In the genomic region with DNA sequence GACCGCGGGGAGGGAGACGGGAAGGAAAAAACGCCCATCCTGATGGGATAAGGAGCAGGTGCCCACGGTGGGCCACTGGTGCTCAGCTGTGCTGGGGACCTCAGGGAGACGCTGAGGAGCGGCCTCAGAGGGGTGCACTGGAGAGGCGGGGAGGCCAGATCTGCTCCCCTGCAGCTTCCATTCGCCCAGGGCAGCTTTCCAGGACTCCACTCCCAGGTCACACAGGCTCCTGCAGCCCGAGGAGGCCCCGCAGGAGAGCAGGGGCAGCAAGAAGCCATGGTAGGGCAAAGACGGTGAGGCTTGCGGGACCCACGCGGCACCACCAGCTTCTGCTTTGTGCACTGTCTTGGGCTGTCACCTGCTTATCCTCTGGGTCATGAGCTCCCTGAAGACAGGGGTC, we compare ENCODE assay signal across 29 cellular contexts.
"Had no signal": no experiment of that assay in that cellular context is flagged by ENCODE, and none has a peak within 500 bp of the region (broad histone marks: within the 10 kb centered on the region; RNA-seq: fewer than 3 reads in every experiment).

No MANE protein-coding gene starts in this region.

- H3K9me3 ChIP-seq: pancreas, prostate gland, right lobe of liver, sigmoid colon, suprapubic skin, testis, transverse colon, upper lobe of right lung, uterus had no signal

- H3K4me3 Mint-ChIP-seq: naive B cell; naive thymus-derived CD8-positive, alpha-beta T cell; natural killer cell treated with Interleukin-12 subunit alpha and Interleukin-12 subunit beta and Interleukin-15 and Interleukin-18, amount 100 ng/mL, for 72 hours; nephron progenitor cell; neural crest cell; stimulated activated effector memory CD8-positive, alpha-beta T cell treated with anti-CD3 and anti-CD28 coated beads, Interleukin-12 subunit alpha, Interleukin-12 subunit beta, amount 100 ng/mL, for 72 hours; stimulated activated naive CD8-positive, alpha-beta T cell treated with anti-CD3 and anti-CD28 coated beads, Interleukin-15, amount 100 ng/mL, for 72 hours; type B pancreatic cell had no signal

- H3K27me3 ChIP-seq: pancreas, right lobe of liver, sigmoid colon, testis, uterus had no signal

- H3K4me3 ChIP-seq: pancreas, prostate gland, right lobe of liver, sigmoid colon, suprapubic skin, testis, tibial artery, transverse colon, upper lobe of right lung, uterus had no signal

- ATAC-seq: naive thymus-derived CD8-positive, alpha-beta T cell; pancreas; right cardiac atrium; stimulated activated effector memory CD8-positive, alpha-beta T cell treated with anti-CD3 and anti-CD28 coated beads, Interleukin-12 subunit alpha, Interleukin-12 subunit beta, amount 100 ng/mL, for 72 hours; stimulated activated naive CD8-positive, alpha-beta T cell treated with anti-CD3 and anti-CD28 coated beads, Interleukin-15, amount 100 ng/mL, for 72 hours; stimulated activated naive CD8-positive, alpha-beta T cell treated with anti-CD3 and anti-CD28 coated beads, Interleukin-15, Interleukin-2, amounts not matched to agents 100 U/mL and 50 U/mL, for 24 hours; upper lobe of right lung had no signal

- H3K9me3 Mint-ChIP-seq: natural killer cell treated with Interleukin-12 subunit alpha and Interleukin-12 subunit beta and Interleukin-15 and Interleukin-18, amount 100 ng/mL, for 72 hours; neural crest cell; stimulated activated effector memory CD8-positive, alpha-beta T cell treated with anti-CD3 and anti-CD28 coated beads, Interleukin-12 subunit alpha, Interleukin-12 subunit beta, amount 100 ng/mL, for 72 hours; type B pancreatic cell had no signal

- H3K27ac ChIP-seq: pancreas, prostate gland, right lobe of liver, sigmoid colon, suprapubic skin, testis, tibial artery, transverse colon, upper lobe of right lung, uterus had no signal

- H3K27ac Mint-ChIP-seq: naive B cell; natural killer cell treated with Interleukin-12 subunit alpha and Interleukin-12 subunit beta and Interleukin-15 and Interleukin-18, amount 100 ng/mL, for 72 hours; nephron progenitor cell; stimulated activated effector memory CD8-positive, alpha-beta T cell treated with anti-CD3 and anti-CD28 coated beads, Interleukin-12 subunit alpha, Interleukin-12 subunit beta, amount 100 ng/mL, for 72 hours; stimulated activated naive CD8-positive, alpha-beta T cell treated with anti-CD3 and anti-CD28 coated beads, Interleukin-15, amount 100 ng/mL, for 72 hours; type B pancreatic cell had no signal

- H3K4me1 ChIP-seq: pancreas, prostate gland, sigmoid colon, suprapubic skin, testis, tibial artery, transverse colon, upper lobe of right lung, uterus had no signal

- H3K36me3 Mint-ChIP-seq: natural killer cell treated with Interleukin-12 subunit alpha and Interleukin-12 subunit beta and Interleukin-15 and Interleukin-18, amount 100 ng/mL, for 72 hours; type B pancreatic cell had no signal

- DNase-seq: naive B cell; naive thymus-derived CD8-positive, alpha-beta T cell; nephron progenitor cell; occipital lobe; pancreas; retina; right cardiac atrium; right lobe of liver; sigmoid colon; small intestine; stimulated activated CD4-positive, alpha-beta T cell treated with anti-CD3 and anti-CD28 coated beads, Interleukin-15, amount 100 ng/mL, for 24 hours; stimulated activated CD4-positive, alpha-beta T cell treated with anti-CD3 and anti-CD28 coated beads, Interleukin-2, amount 100 ng/mL, for 24 hours; stimulated activated CD4-positive, alpha-beta T cell treated with anti-CD3 and anti-CD28 coated beads, Interleukin-2, amount 100 ng/mL, for 48 hours; stimulated activated CD4-positive, alpha-beta T cell treated with anti-CD3 and anti-CD28 coated beads, Interleukin-4, amount 100 ng/mL, for 24 hours; stimulated activated naive CD4-positive, alpha-beta T cell; stimulated activated naive CD8-positive, alpha-beta T cell treated with anti-CD3 and anti-CD28 coated beads, Interleukin-15, amount 100 ng/mL, for 72 hours; stimulated activated naive CD8-positive, alpha-beta T cell treated with anti-CD3 and anti-CD28 coated beads, Interleukin-15, Interleukin-2, amounts not matched to agents 100 U/mL and 50 U/mL, for 24 hours; substantia nigra; testis; tibial artery; transverse colon; upper lobe of right lung; uterus had no signal

- H3K4me1 Mint-ChIP-seq: naive B cell; naive thymus-derived CD8-positive, alpha-beta T cell; stimulated activated effector memory CD8-positive, alpha-beta T cell treated with anti-CD3 and anti-CD28 coated beads, Interleukin-12 subunit alpha, Interleukin-12 subunit beta, amount 100 ng/mL, for 72 hours; stimulated activated naive CD8-positive, alpha-beta T cell treated with anti-CD3 and anti-CD28 coated beads, Interleukin-15, amount 100 ng/mL, for 72 hours had no signal

- H3K36me3 ChIP-seq: pancreas, prostate gland, right lobe of liver, sigmoid colon, suprapubic skin, tibial artery, transverse colon, upper lobe of right lung, uterus had no signal
